ENCODE assay signal across 8 cellular contexts in genomic region chr4:1748465-1748995, GRCh38. TPM values are rescaled to one million over a fixed set of nuclear protein-coding genes. Genes with fewer than 3 reads are reported as not detected.
DNase-seq lines count a peak whose midpoint lies in the region; ATAC-seq and TF ChIP-seq lines count a peak whose summit lies in the region.

No MANE protein-coding gene starts in this region.

- H3K9me3 ChIP-seq in HAP-1 (no peaks in the 10 kb centered on the region), mesenchymal stem cell (ENCODE audit: control insufficient read depth, low read length) (no peaks in the 10 kb centered on the region)

- in situ Hi-C loops in HAP-1 (cut with MboI; ENCODE audit: low sequenced_read_pairs), result loop anchor here (10.0 kb wide), 1 partner anchor 156 kb away; no protein-coding TSS in a partner anchor

- CTCF ChIA-PET in BJ (lab: Yijun Ruan, JAX), result interaction anchor here (0.7 to 11.5 kb wide), 25 partner anchors 11 to 674 kb away, joined by 3 to 148 read pairs (median 4); no protein-coding TSS in a partner anchor

- no peak overlapping the region for H3K9ac ChIP-seq in mesenchymal stem cell (ENCODE audit: low read length)

- no peak overlapping the region for H2BK15ac ChIP-seq in mesenchymal stem cell (ENCODE audit: low read depth, poor library complexity, severe bottlenecking)

- H3K4me3 ChIP-seq in BJ (ENCODE audit: low read depth, low read length), result no peak overlapping the region
- H3K4me3 ChIP-seq in HAP-1, result no peak overlapping the region
- H3K4me3 ChIP-seq in mesenchymal stem cell (ENCODE audit: insufficient read depth in 1 of 2, low read depth in 1 of 2, low read length in 2 of 2), result no peak overlapping the region

- no peaks in the 10 kb centered on the region for H3K79me1 ChIP-seq in mesenchymal stem cell (replicated peaks; ENCODE audit: low read length, poor library complexity, severe bottlenecking)

- peaks cover 3% of the 10 kb centered on the region for H3K36me3 ChIP-seq in BJ (ENCODE audit: control insufficient read depth, insufficient read depth, low read length)
- H3K36me3 ChIP-seq in HAP-1 (replicated peaks), result peaks cover 20% of the 10 kb centered on the region
- peaks cover 0 to 20% of the 10 kb centered on the region in 2 experiments for H3K36me3 ChIP-seq in mesenchymal stem cell (ENCODE audit: control insufficient read depth in 1 of 2, insufficient read depth in 2 of 2, low read depth in 1 of 2, low read length in 2 of 2)

- ATAC-seq in GM19324 (IDR thresholded peaks at IDR 0.05; ENCODE audit: low FRiP score, unreplicated experiment), result no peak

- no peak overlapping the region for H2AK5ac ChIP-seq in mesenchymal stem cell (ENCODE audit: low read length, severe bottlenecking)

- H2BK120ac ChIP-seq in mesenchymal stem cell (ENCODE audit: low read depth, low read length), result no peak overlapping the region

- no peak overlapping the region for H2AFZ ChIP-seq in mesenchymal stem cell (ENCODE audit: low read depth, low read length)

- H3K14ac ChIP-seq in mesenchymal stem cell (ENCODE audit: low read length in 2 of 2), result peak overlapping the region in 1 of 2 experiments; percentile 18

- H3K23ac ChIP-seq in mesenchymal stem cell (ENCODE audit: low read length in 2 of 2), result no peak overlapping the region

- no peak overlapping the region for H4K8ac ChIP-seq in mesenchymal stem cell (ENCODE audit: low read length)

- DNase-seq in BJ (ENCODE audit: low read depth) (no peak), HAP-1 (ENCODE audit: low spot score in 2 of 2) (peak; percentile 61 to 95), NCI-H774 (lab: John Stamatoyannopoulos, UW) (peak; percentile 49), ecto neural progenitor cell (ENCODE audit: low spot score) (peak; percentile 94), mesenchymal stem cell (peak; percentile 71)
- peak; percentile 89 to 90 for DNase-seq in activated CD4-positive, alpha-beta T cell treated with anti-CD3 and anti-CD28 coated beads, Interleukin-2, amount 50 U/mL, for 48 hours
- peak; percentile 76 for DNase-seq in stimulated activated CD8-positive, alpha-beta memory T cell treated with anti-CD3 and anti-CD28 coated beads, Interleukin-4, amount 100 ng/mL, for 24 hours (ENCODE audit: low read depth)

- no peak overlapping the region for H2BK12ac ChIP-seq in mesenchymal stem cell (ENCODE audit: low read length in 2 of 2)

- H3K27me3 ChIP-seq in BJ (ENCODE audit: control insufficient read depth, insufficient read depth, low read length) (no peaks in the 10 kb centered on the region), HAP-1 (ENCODE audit: low read depth) (no peaks in the 10 kb centered on the region), mesenchymal stem cell (ENCODE audit: control insufficient read depth in 1 of 2, insufficient read depth in 1 of 2, low read length in 2 of 2) (peaks cover 0 to 19% of the 10 kb centered on the region in 2 experiments)

- no peak overlapping the region for H4K91ac ChIP-seq in mesenchymal stem cell (ENCODE audit: low read length)

- H3K4me2 ChIP-seq in mesenchymal stem cell (ENCODE audit: low read length, poor library complexity, severe bottlenecking), result peak overlapping the region; percentile 38

- no peak overlapping the region for H2BK5ac ChIP-seq in mesenchymal stem cell (ENCODE audit: low read depth, low read length, poor library complexity, severe bottlenecking)

- WGBS in mesenchymal stem cell, result 17% methylated on average over 18 of the region's 29 CpGs

- POLR2A ChIA-PET in BJ (lab: Charles Lee), result no interaction called here

- no peak overlapping the region for H3K27ac ChIP-seq in mesenchymal stem cell (ENCODE audit: low read length, poor library complexity, severe bottlenecking)

- TF ChIP-seq CTCF in BJ (IDR thresholded peaks at IDR 0.05; ENCODE audit: insufficient read depth, low read depth, low read length), result peak; percentile 83

- no peak overlapping the region for H3K18ac ChIP-seq in mesenchymal stem cell (ENCODE audit: low read depth in 1 of 2, low read length in 2 of 2)

- H3K4me1 ChIP-seq in HAP-1 (no peaks in the 10 kb centered on the region), mesenchymal stem cell (ENCODE audit: control insufficient read depth, insufficient read depth, low read depth, low read length) (peaks cover 16% of the 10 kb centered on the region)

- no peak overlapping the region for H3K4ac ChIP-seq in mesenchymal stem cell (ENCODE audit: low read depth in 1 of 2, low read length in 2 of 2)

RNA-seq across cellular contexts. Expression of gene TACC3, which starts 27.2 kb away (rescaled TPM):
- 13.8 and 24.0 TPM in 2 replicates for polyA plus RNA-seq in BJ (2011; rRNA removed)
- 11.8 and 15.6 TPM in 2 replicates for polyA minus RNA-seq in BJ (2011; rRNA and poly(A)+ RNA removed)
- polyA plus RNA-seq in mesenchymal stem cell (2013, experiment 1 of 2), result 11.9 TPM
- 10.9 TPM for polyA plus RNA-seq in mesenchymal stem cell (2013, experiment 2 of 2)

RNA-seq across cellular contexts. Expression of gene TMEM129, which starts 27.4 kb away (rescaled TPM):
- 23.7 and 33.8 TPM in 2 replicates for polyA plus RNA-seq in BJ (2011; rRNA removed)
- polyA minus RNA-seq in BJ (2011; rRNA and poly(A)+ RNA removed), result 14.7 and 19.5 TPM in 2 replicates
- 22.0 TPM for polyA plus RNA-seq in mesenchymal stem cell (2013, experiment 1 of 2)
- 22.8 TPM for polyA plus RNA-seq in mesenchymal stem cell (2013, experiment 2 of 2)

RNA-seq across cellular contexts. Expression of gene SLBP, which starts 36.4 kb away (rescaled TPM):
- polyA plus RNA-seq in BJ (2011; rRNA removed), result 36.9 and 56.7 TPM in 2 replicates
- polyA minus RNA-seq in BJ (2011; rRNA and poly(A)+ RNA removed), result 13.5 and 17.8 TPM in 2 replicates
- polyA plus RNA-seq in mesenchymal stem cell (2013, experiment 1 of 2), result 45.8 TPM
- polyA plus RNA-seq in mesenchymal stem cell (2013, experiment 2 of 2), result 48.7 TPM

RNA-seq across cellular contexts. Expression of gene FGFR3, which starts 44.6 kb away (rescaled TPM):
- 0.58 and 1.0 TPM in 2 replicates for polyA plus RNA-seq in BJ (2011; rRNA removed)
- 0.38 and 0.46 TPM in 2 replicates for polyA minus RNA-seq in BJ (2011; rRNA and poly(A)+ RNA removed)
- polyA plus RNA-seq in mesenchymal stem cell (2013, experiment 1 of 2), result 0.65 TPM
- polyA plus RNA-seq in mesenchymal stem cell (2013, experiment 2 of 2), result 0.48 TPM
